Comparison of ENCODE assay signal across 15 cellular contexts in the genomic region with DNA sequence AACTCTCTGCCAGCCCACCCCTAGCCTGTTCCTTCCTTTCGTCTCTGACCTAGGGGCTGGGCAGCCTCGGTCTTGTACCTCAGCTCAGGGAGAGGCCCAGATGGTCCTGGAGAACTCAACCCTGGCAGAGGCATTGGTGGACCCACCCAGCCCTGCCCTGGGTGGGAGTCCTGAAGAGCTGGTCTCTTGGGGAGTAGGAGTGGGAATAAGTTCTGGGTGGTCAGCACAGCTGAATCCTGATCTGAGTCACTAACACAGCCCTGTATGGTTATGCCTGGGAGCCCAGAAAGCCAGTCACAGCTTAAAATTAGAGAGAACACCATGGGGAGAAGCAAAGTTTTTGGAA.
DNase-seq lines count a peak whose midpoint lies in the region; ATAC-seq and TF ChIP-seq lines count a peak whose summit lies in the region.
"Had no signal": no experiment of that assay in that cellular context is flagged by ENCODE, and none has a peak within 500 bp of the region (broad histone marks: within the 10 kb centered on the region; RNA-seq: fewer than 3 reads in every experiment).

No MANE protein-coding gene starts in this region.

- H3K27me3 ChIP-seq in ascending aorta (no peaks in the 10 kb centered on the region), right atrium auricular region (no peaks in the 10 kb centered on the region), neuronal stem cell (ENCODE audit: control insufficient read depth in 3 of 3, insufficient read depth in 3 of 3, low read depth in 1 of 3, low read length in 3 of 3) (no peaks in the 10 kb centered on the region), upper lobe of left lung (no peaks in the 10 kb centered on the region)

- H3K4me3 ChIP-seq in ascending aorta, result no peak overlapping the region
- H3K4me3 ChIP-seq in right atrium auricular region, result no peak overlapping the region
- H3K4me3 ChIP-seq in neuronal stem cell (ENCODE audit: low read length in 2 of 2), result no peak overlapping the region
- H3K4me3 ChIP-seq in upper lobe of left lung, result no peak overlapping the region

- H3K36me3 ChIP-seq in ascending aorta (peaks cover 8 to 19% of the 10 kb centered on the region in 2 donors), right atrium auricular region (no peaks in the 10 kb centered on the region), neuronal stem cell (replicated peaks in 1 of 2; ENCODE audit: control insufficient read depth in 2 of 2, insufficient read depth in 2 of 2, low read length in 2 of 2) (no peaks in the 10 kb centered on the region), upper lobe of left lung (no peaks in the 10 kb centered on the region)

- H2BK12ac ChIP-seq in neuronal stem cell (ENCODE audit: low read length), result no peak overlapping the region

- H3K4me1 ChIP-seq in ascending aorta (peaks cover 40 to 88% of the 10 kb centered on the region in 2 donors), right atrium auricular region (peaks cover 0 to 97% of the 10 kb centered on the region in 2 donors), neuronal stem cell (ENCODE audit: control insufficient read depth in 2 of 2, insufficient read depth in 1 of 2, low read depth in 1 of 2, low read length in 2 of 2) (peaks cover 13 to 29% of the 10 kb centered on the region in 2 donors), upper lobe of left lung (peaks cover 55 to 74% (median 68%) of the 10 kb centered on the region in 4 donors)

- peak in 1 of 2 donors; percentile 76 for DNase-seq in ascending aorta (ENCODE audit: low spot score in 2 of 2)
- DNase-seq in right atrium auricular region (ENCODE audit: low spot score), result no peak
- no peak for DNase-seq in neuronal stem cell (ENCODE audit: low spot score)
- DNase-seq in upper lobe of left lung, result no peak
- DNase-seq in GM20000 (ENCODE audit: low spot score), result no peak
- no peak for DNase-seq in DMS53 (lab: John Stamatoyannopoulos, UW)
- DNase-seq: amniotic stem cell; CD8-positive, alpha-beta memory T cell; effector CD8-positive, alpha-beta T cell; NCI-H1092; NCI-H345; stimulated activated CD4-positive, alpha-beta T cell treated with anti-CD3 and anti-CD28 coated beads, Interleukin-4, amount 100 ng/mL, for 4 hours; stimulated activated naive B cell treated with anti-CD40 and anti-IgM and Interleukin-4, amounts not matched to agents 10 μg/mL and 1 μg/mL and 100 μg/mL, for 72 hours had no signal

- peak overlapping the region; percentile 49 for H3K18ac ChIP-seq in neuronal stem cell (ENCODE audit: low read length)

- H3K27ac ChIP-seq in ascending aorta (peak overlapping the region; percentile 95 to 96), right atrium auricular region (peak overlapping the region; percentile 90 to 99), neuronal stem cell (replicated peaks; ENCODE audit: low read length) (no peak overlapping the region), upper lobe of left lung (peak overlapping the region; percentile 80 to 86 (median 83))

- TF ChIP-seq CTCF in ascending aorta (IDR thresholded peaks at IDR 0.05), result no peak
- TF ChIP-seq CTCF in right atrium auricular region (IDR thresholded peaks at IDR 0.05), result no peak
- TF ChIP-seq CTCF in upper lobe of left lung (IDR thresholded peaks at IDR 0.05), result no peak
- TF ChIP-seq CTCF in GM20000 (IDR thresholded peaks at IDR 0.05; ENCODE audit: extremely low read depth, missing control alignments), result no peak

- no peak overlapping the region for H4K8ac ChIP-seq in neuronal stem cell (ENCODE audit: low read depth, low read length)

- WGBS in neuronal stem cell (ENCODE audit: extremely low coverage in 2 of 2, insufficient read length in 2 of 2, insufficient replicate concordance in 1 of 2), 2 donors, result no CpG with 5 or more reads among the region's 2 CpGs
- 88 to 100% methylated on average over 1 to 2 of the region's 2 CpGs for WGBS in upper lobe of left lung, 2 donors

- H4K91ac ChIP-seq in neuronal stem cell (ENCODE audit: low read depth, low read length, poor library complexity), result no peak overlapping the region

- no peaks in the 10 kb centered on the region for H3K9me3 ChIP-seq in ascending aorta
- no peaks in the 10 kb centered on the region for H3K9me3 ChIP-seq in right atrium auricular region
- H3K9me3 ChIP-seq in neuronal stem cell (replicated peaks in 1 of 2; ENCODE audit: control insufficient read depth in 2 of 2, insufficient read depth in 1 of 2, low read depth in 1 of 2, low read length in 2 of 2), result no peaks in the 10 kb centered on the region
- H3K9me3 ChIP-seq in upper lobe of left lung, result no peaks in the 10 kb centered on the region

- no peak overlapping the region for H3K14ac ChIP-seq in neuronal stem cell (ENCODE audit: low read length)

- H2BK5ac ChIP-seq in neuronal stem cell (ENCODE audit: low read length), result no peak overlapping the region

- peak overlapping the region; percentile 77 for H2AFZ ChIP-seq in neuronal stem cell (ENCODE audit: low read length)

- H3K79me1 ChIP-seq in neuronal stem cell (ENCODE audit: low read depth, low read length), result no peaks in the 10 kb centered on the region

- peak in 1 of 2 donors; percentile 40 for ATAC-seq in upper lobe of left lung (ENCODE audit: low FRiP score in 2 of 2)
- ATAC-seq in GM19023 (IDR thresholded peaks at IDR 0.05; ENCODE audit: unreplicated experiment), result no peak
- ATAC-seq: HCT116 had no signal

- H2AK5ac ChIP-seq in neuronal stem cell (ENCODE audit: low read depth, low read length), result no peak overlapping the region

- no peak overlapping the region for H2BK15ac ChIP-seq in neuronal stem cell (ENCODE audit: low read length)

- H3K23ac ChIP-seq in neuronal stem cell (ENCODE audit: low read depth, low read length, poor library complexity), result no peak overlapping the region

- H2BK120ac ChIP-seq in neuronal stem cell (ENCODE audit: low read depth, low read length), result no peak overlapping the region

- intact Hi-C loops in ascending aorta (cut with DNase I), result no loop called here

- no peak for TF ChIP-seq POLR2A in upper lobe of left lung (IDR thresholded peaks at IDR 0.05)

- no peak overlapping the region for H3K9ac ChIP-seq in neuronal stem cell (ENCODE audit: low read depth, low read length, poor library complexity)

- H3K4me2 ChIP-seq in neuronal stem cell (ENCODE audit: insufficient read depth, low read length, poor library complexity, severe bottlenecking), result no peak overlapping the region

- no peak overlapping the region for H3K4ac ChIP-seq in neuronal stem cell (ENCODE audit: low read length)

- TF ChIP-seq EP300 in upper lobe of left lung (IDR thresholded peaks at IDR 0.05), result no peak
